8 cellular contexts compared by ENCODE assay signal in the genomic region with DNA sequence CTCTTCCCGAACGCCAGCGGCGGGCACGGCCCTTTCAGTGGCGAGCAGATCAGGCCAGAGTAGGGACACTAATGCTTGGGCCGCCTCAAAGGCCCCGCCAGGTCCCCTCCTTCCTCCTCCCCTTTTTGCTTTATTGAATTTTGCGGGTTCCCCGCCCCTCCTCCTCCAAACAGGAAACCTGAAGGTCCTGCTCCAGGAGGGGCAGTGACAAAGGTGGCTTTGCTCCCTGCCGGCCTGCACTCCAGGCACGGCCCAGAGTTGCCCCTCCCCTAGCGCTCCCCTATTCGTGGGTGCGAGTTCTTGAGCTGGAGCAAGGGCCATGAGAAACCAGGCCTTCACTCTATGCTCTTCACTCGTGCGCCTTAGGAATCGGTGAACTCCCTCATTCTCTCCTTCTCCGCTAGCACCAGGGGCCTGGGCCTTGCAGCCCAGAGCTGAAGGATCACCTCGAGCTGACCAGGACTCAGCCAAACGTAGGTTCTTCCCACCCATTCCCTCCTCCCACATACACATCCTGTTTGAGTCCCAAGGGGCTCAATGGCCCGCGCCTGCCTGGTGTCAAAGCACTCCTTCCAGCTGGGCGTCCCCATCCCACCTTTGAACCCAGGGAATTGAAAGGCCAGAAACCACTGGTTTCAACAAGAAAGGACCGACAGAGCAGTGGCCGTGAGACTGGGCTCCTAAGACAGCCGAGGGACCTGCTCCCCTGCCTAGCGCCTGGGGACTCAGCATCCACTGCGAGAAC. TPM values are rescaled to one million over a fixed set of nuclear protein-coding genes. Genes with fewer than 3 reads are reported as not detected.
DNase-seq lines count a peak whose midpoint lies in the region; ATAC-seq, FAIRE-seq and TF ChIP-seq lines count a peak whose summit lies in the region.
"Had no signal": no experiment of that assay in that cellular context is flagged by ENCODE, and none has a peak within 500 bp of the region (broad histone marks: within the 10 kb centered on the region; RNA-seq: fewer than 3 reads in every experiment).

No MANE protein-coding gene starts in this region.

- no peak for TF ChIP-seq POLR2A in erythroblast (IDR thresholded peaks at IDR 0.05; ENCODE audit: low read length)

- H3K27me3 ChIP-seq in GM23338 (ENCODE audit: insufficient read depth) = peaks cover 100% of the 10 kb centered on the region
- H3K27me3 ChIP-seq in hepatocyte = peaks cover 95% of the 10 kb centered on the region
- peaks cover 3 to 28% of the 10 kb centered on the region in 2 donors for H3K27me3 ChIP-seq in small intestine (ENCODE audit: control insufficient read depth in 2 of 2, insufficient read depth in 2 of 2, low read length in 2 of 2)

- peak; percentile 41 for DNase-seq in GM23338 (ENCODE audit: low spot score)
- DNase-seq in RCC 7860 (ENCODE audit: low spot score) = peak; percentile 68
- DNase-seq in hepatocyte (ENCODE audit: low spot score) = no peak
- no peak for DNase-seq in small intestine
- DNase-seq in erythroblast (lab: John Stamatoyannopoulos, UW) = no peak
- DNase-seq in putamen (ENCODE audit: low spot score) = no peak
- DNase-seq: anterior cingulate cortex had no signal

- H3K4me1 Mint-ChIP-seq in GM23338 = peaks cover 18% of the 10 kb centered on the region

- H3K4me1 ChIP-seq in GM23338 (ENCODE audit: insufficient read depth) (peaks cover 20% of the 10 kb centered on the region), hepatocyte (ENCODE audit: insufficient read depth) (peaks cover 12% of the 10 kb centered on the region), small intestine (ENCODE audit: control insufficient read depth in 2 of 2, insufficient read depth in 1 of 2, low read depth in 1 of 2, low read length in 1 of 2) (no peaks in the 10 kb centered on the region)

- H3K4me3 Mint-ChIP-seq in GM23338 = peak overlapping the region; percentile 62

- TF ChIP-seq CTCF in GM23338 (conservative IDR thresholded peaks at IDR 0.05; ENCODE audit: low read depth in 2 of 2) (no peak), hepatocyte (IDR thresholded peaks at IDR 0.05; ENCODE audit: poor library complexity) (no peak)

- H3K36me3 Mint-ChIP-seq in GM23338 (ENCODE audit: low read depth) = no peaks in the 10 kb centered on the region

- ATAC-seq in GM23338 (peak; percentile 1; the same call in 1 of the 3 replicates), HG02852 (IDR thresholded peaks at IDR 0.05; ENCODE audit: unreplicated experiment) (no peak)

- H3K4me3 ChIP-seq in GM23338 (peak overlapping the region; percentile 43), hepatocyte (no peak overlapping the region), small intestine (ENCODE audit: low read depth in 1 of 2, low read length in 2 of 2) (peak overlapping the region; percentile 7)

- FAIRE-seq in RCC 7860 (lab: Jason Lieb, UNC) (peak; percentile 81), small intestine (lab: Jason Lieb, UNC) (no peak)

- H3F3A ChIP-seq in GM23338 (replicated peaks; ENCODE audit: low read depth) = peaks cover 35% of the 10 kb centered on the region

- WGBS in hepatocyte (ENCODE audit: low lambda C conversion rate, missing lambda C conversion rate) = 25% methylated on average over 29 of the region's 29 CpGs
- 20 to 27% (median 22%) methylated on average over 27 to 29 of the region's 29 CpGs for whole genome bisulfite sequencing in small intestine, 3 donors

- H3K9me2 ChIP-seq in GM23338 (ENCODE audit: insufficient read depth) = no peaks in the 10 kb centered on the region
- H3K9me2 ChIP-seq in hepatocyte (replicated peaks; ENCODE audit: insufficient read depth) = no peaks in the 10 kb centered on the region

- H3K9me3 Mint-ChIP-seq in GM23338 = peaks cover 21% of the 10 kb centered on the region

- H3K27ac ChIP-seq in GM23338 (ENCODE audit: low read depth) (no peak overlapping the region), hepatocyte (no peak overlapping the region), small intestine (ENCODE audit: low read depth in 1 of 2, low read length in 1 of 2) (peak overlapping the region in 1 of 2 donors; percentile 47)

- H2AFZ ChIP-seq in GM23338 = peak overlapping the region; percentile 38; the same call in 1 of the 2 replicates
- H2AFZ ChIP-seq in hepatocyte = no peak overlapping the region

- H3K79me2 ChIP-seq in GM23338 (replicated peaks; ENCODE audit: insufficient read depth) (no peaks in the 10 kb centered on the region), hepatocyte (no peaks in the 10 kb centered on the region)

- H3K27ac Mint-ChIP-seq in GM23338 = no peak overlapping the region

- H3K9me3 ChIP-seq in hepatocyte (ENCODE audit: low read depth) (no peaks in the 10 kb centered on the region), small intestine (ENCODE audit: control insufficient read depth, low read depth) (no peaks in the 10 kb centered on the region)

- H3K4me2 ChIP-seq in GM23338 = peak overlapping the region; percentile 71
- peak overlapping the region; percentile 73 for H3K4me2 ChIP-seq in hepatocyte

- H3K27me3 Mint-ChIP-seq in GM23338 (ENCODE audit: insufficient read depth, low read depth, poor library complexity) = peaks cover 100% of the 10 kb centered on the region

- H4K20me1 ChIP-seq in GM23338 (replicated peaks; ENCODE audit: insufficient read depth) (peaks cover 48% of the 10 kb centered on the region), hepatocyte (ENCODE audit: insufficient read depth, poor library complexity, severe bottlenecking) (no peaks in the 10 kb centered on the region)

- H3K36me3 ChIP-seq in GM23338 (ENCODE audit: insufficient read depth) (no peaks in the 10 kb centered on the region), hepatocyte (replicated peaks; ENCODE audit: insufficient read depth, low read depth) (no peaks in the 10 kb centered on the region), small intestine (ENCODE audit: control insufficient read depth in 2 of 2, insufficient read depth in 2 of 2, low read length in 2 of 2) (no peaks in the 10 kb centered on the region)

RNA-seq across cellular contexts. Expression of a gene that starts 0.6 kb away (rescaled TPM):
- total RNA-seq in GM23338 (2014; rRNA removed; shearing (Covaris generic)) = not detected in 2 replicates
- polyA plus RNA-seq in GM23338 (2016; fragmentation: Nextera tagmentation; extraction: Ambion mirVana) = not detected in 2 replicates
- total RNA-seq in hepatocyte = not detected in 2 replicates
- 0.16 and 0.23 TPM in 2 replicates for polyA plus RNA-seq in hepatocyte
- polyA plus RNA-seq in small intestine = under 1 TPM in 2 of 3 donors, not detected in 1; 0.46 to 0.81 TPM

RNA-seq across cellular contexts. Expression of a gene that starts 4.2 kb away (rescaled TPM):
- not detected in 2 replicates for total RNA-seq in GM23338 (2014; rRNA removed; shearing (Covaris generic))
- not detected in 2 replicates for polyA plus RNA-seq in GM23338 (2016; fragmentation: Nextera tagmentation; extraction: Ambion mirVana)
- total RNA-seq in hepatocyte = 0.83 and 3.0 TPM in 2 replicates
- 4.1 and 4.5 TPM in 2 replicates for polyA plus RNA-seq in hepatocyte
- polyA plus RNA-seq in small intestine = 1 to 10 TPM in 1 of 3 donors, under 1 TPM in 2; 0.45 to 3.3 (median 0.54) TPM

RNA-seq across cellular contexts. Expression of a gene that starts 4.7 kb away (rescaled TPM):
- not detected in 2 replicates for total RNA-seq in GM23338 (2014; rRNA removed; shearing (Covaris generic))
- polyA plus RNA-seq in GM23338 (2016; fragmentation: Nextera tagmentation; extraction: Ambion mirVana) (not detected in 2 replicates), hepatocyte (0.41 and 0.92 TPM in 2 replicates), small intestine (1 to 10 TPM in 2 of 3 donors, under 1 TPM in 1; 0.45 to 7.7 (median 2.4) TPM)
- 0.08 and 0.70 TPM in 2 replicates for total RNA-seq in hepatocyte

RNA-seq across cellular contexts. Expression of a gene that starts 8.3 kb away (rescaled TPM):
- not detected in 2 replicates for total RNA-seq in GM23338 (2014; rRNA removed; shearing (Covaris generic))
- polyA plus RNA-seq in GM23338 (2016; fragmentation: Nextera tagmentation; extraction: Ambion mirVana) = 0.24 TPM in 1 of 2 replicates, not detected in the other
- 0.32 and 0.83 TPM in 2 replicates for total RNA-seq in hepatocyte
- polyA plus RNA-seq in hepatocyte = 1.0 TPM in 1 of 2 replicates, not detected in the other
- 1 to 10 TPM in 2 of 3 donors, not detected in 1; 1.1 to 1.9 TPM for polyA plus RNA-seq in small intestine

RNA-seq across cellular contexts. Expression of a gene that starts 17.1 kb away (rescaled TPM):
- not detected in 2 replicates for total RNA-seq in GM23338 (2014; rRNA removed; shearing (Covaris generic))
- polyA plus RNA-seq in GM23338 (2016; fragmentation: Nextera tagmentation; extraction: Ambion mirVana) = not detected in 2 replicates
- 3.6 and 5.9 TPM in 2 replicates for total RNA-seq in hepatocyte
- 3.5 and 4.4 TPM in 2 replicates for polyA plus RNA-seq in hepatocyte
- polyA plus RNA-seq in small intestine = under 1 TPM in 1 of 3 donors, not detected in 2; 0.28 TPM

Comparison
In these comparisons a context has a peak if more than half of its experiments do, and no peak if none do; other contexts are left out.
1. DNase-seq: peak in GM23338 (single experiment) and RCC 7860 (single experiment); none in hepatocyte (single experiment), small intestine (single experiment), erythroblast (0 of 2) and putamen (single experiment).